Comparison of ENCODE assay signal across 1 cellular context in genomic region chr11:65947603-65948125, GRCh38.
TF ChIP-seq lines count a peak whose summit lies in the region.

No MANE protein-coding gene starts in this region.

TF ChIP-seq in H1, 55 proteins besides CTCF, POLR2A, EP300 and RAD21:
- no peak for TF ChIP-seq SIN3A (conservative IDR thresholded peaks at IDR 0.05 in 1 of 2, IDR thresholded peaks at IDR 0.05 in 1 of 2; ENCODE audit: low read depth in 1 of 2, low read length in 2 of 2)
- no peak for TF ChIP-seq KDM4A (IDR thresholded peaks at IDR 0.05; ENCODE audit: low read depth, low read length, severe bottlenecking)
- no peak for TF ChIP-seq TEAD4 (IDR thresholded peaks at IDR 0.05; ENCODE audit: low read depth, low read length)
- no peak for TF ChIP-seq SUZ12 (IDR thresholded peaks at IDR 0.05; ENCODE audit: low read length)
- no peak for TF ChIP-seq TAF7 (optimal IDR thresholded peaks at IDR 0.05; ENCODE audit: borderline replicate concordance, low read depth, low read length)
- no peak for TF ChIP-seq SP1 (IDR thresholded peaks at IDR 0.05; ENCODE audit: low read depth, low read length)
- TF ChIP-seq HDAC2 (IDR thresholded peaks at IDR 0.05; ENCODE audit: borderline replicate concordance in 1 of 2, low read depth in 2 of 2, low read length in 2 of 2), result no peak
- TF ChIP-seq POU5F1 (IDR thresholded peaks at IDR 0.05; ENCODE audit: low read depth, low read length), result no peak
- TF ChIP-seq CREB1 (IDR thresholded peaks at IDR 0.05), result no peak
- TF ChIP-seq GABPA (IDR thresholded peaks at IDR 0.05; ENCODE audit: borderline replicate concordance, insufficient read depth, low read length), result no peak
- TF ChIP-seq HDAC6 (IDR thresholded peaks at IDR 0.05; ENCODE audit: low read depth, low read length), result no peak
